Comparison of ENCODE assay signal across 27 cellular contexts in genomic region chr17:9403207-9403606, GRCh38.
"Had no signal": no experiment of that assay in that cellular context is flagged by ENCODE, and none has a peak within 500 bp of the region (broad histone marks: within the 10 kb centered on the region; RNA-seq: fewer than 3 reads in every experiment).

No MANE protein-coding gene starts in this region.

- H3K36me3 ChIP-seq: ascending aorta, breast epithelium, cardiac muscle cell, colonic mucosa, gastrocnemius medialis had no signal

- H3K4me3 Mint-ChIP-seq: activated CD4-positive, alpha-beta memory T cell treated with anti-CD3 and anti-CD28 coated beads, Interleukin-2, amount 10 ng/mL, durations not matched to agents 7 days and 5 days; activated CD4-positive, alpha-beta T cell treated with anti-CD3 and anti-CD28 coated beads, Interleukin-2, amount 10 ng/mL, durations not matched to agents 7 days and 5 days; activated naive CD4-positive, alpha-beta T cell treated with anti-CD3 and anti-CD28 coated beads, Interleukin-2, amount 10 ng/mL, durations not matched to agents 7 days and 5 days; activated naive CD8-positive, alpha-beta T cell treated with anti-CD3 and anti-CD28 coated beads, Interleukin-2, amount 10 ng/mL, durations not matched to agents 7 days and 5 days; activated T-cell treated with anti-CD3 and anti-CD28 coated beads, Interleukin-2, amount 50 U/mL, for 24 hours; activated T-cell treated with anti-CD3 and anti-CD28 coated beads, Interleukin-2, amount 50 U/mL, for 72 hours; brain; T-helper 1 cell treated with Interleukin-12 subunit alpha and Interleukin-12 subunit beta and Interleukin-4 antibody, amounts not matched to agents 30 μg/mL and 1 μg/mL, for 36 hours; WTC11 had no signal

- H3K27me3 ChIP-seq: ascending aorta, breast epithelium, cardiac muscle cell, colonic mucosa, gastrocnemius medialis, heart left ventricle had no signal

- FAIRE-seq: endometrium, TTC549 had no signal

- H3K4me1 Mint-ChIP-seq: activated CD4-positive, alpha-beta memory T cell treated with anti-CD3 and anti-CD28 coated beads, Interleukin-2, amount 10 ng/mL, durations not matched to agents 7 days and 5 days; activated CD4-positive, alpha-beta T cell treated with anti-CD3 and anti-CD28 coated beads, Interleukin-2, amount 10 ng/mL, durations not matched to agents 7 days and 5 days; activated naive CD4-positive, alpha-beta T cell treated with anti-CD3 and anti-CD28 coated beads, Interleukin-2, amount 10 ng/mL, durations not matched to agents 7 days and 5 days; activated naive CD8-positive, alpha-beta T cell treated with anti-CD3 and anti-CD28 coated beads, Interleukin-2, amount 10 ng/mL, durations not matched to agents 7 days and 5 days had no signal

- ATAC-seq: activated naive CD4-positive, alpha-beta T cell treated with anti-CD3 and anti-CD28 coated beads, Interleukin-2, amount 50 U/mL, for 72 hours; activated T-cell treated with anti-CD3 and anti-CD28 coated beads, Interleukin-2, amount 50 U/mL, for 72 hours; esophagus mucosa; gastrocnemius medialis; heart left ventricle had no signal

- H3K27ac Mint-ChIP-seq: activated CD4-positive, alpha-beta memory T cell treated with anti-CD3 and anti-CD28 coated beads, Interleukin-2, amount 10 ng/mL, durations not matched to agents 7 days and 5 days; activated CD4-positive, alpha-beta T cell treated with anti-CD3 and anti-CD28 coated beads, Interleukin-2, amount 10 ng/mL, durations not matched to agents 7 days and 5 days; activated naive CD4-positive, alpha-beta T cell treated with anti-CD3 and anti-CD28 coated beads, Interleukin-2, amount 10 ng/mL, durations not matched to agents 7 days and 5 days; activated naive CD4-positive, alpha-beta T cell treated with anti-CD3 and anti-CD28 coated beads, Interleukin-2, amount 50 U/mL, for 72 hours; activated naive CD8-positive, alpha-beta T cell treated with anti-CD3 and anti-CD28 coated beads, Interleukin-2, amount 10 ng/mL, durations not matched to agents 7 days and 5 days; activated T-cell treated with anti-CD3 and anti-CD28 coated beads, Interleukin-2, amount 50 U/mL, for 24 hours; activated T-cell treated with anti-CD3 and anti-CD28 coated beads, Interleukin-2, amount 50 U/mL, for 72 hours; brain; T-helper 1 cell treated with Interleukin-12 subunit alpha and Interleukin-12 subunit beta and Interleukin-4 antibody, amounts not matched to agents 30 μg/mL and 1 μg/mL, for 36 hours; WTC11 had no signal

- H3K27ac ChIP-seq: ascending aorta, breast epithelium, cardiac muscle cell, colonic mucosa, gastrocnemius medialis, heart left ventricle, VCaP had no signal

- H3K36me3 Mint-ChIP-seq: activated naive CD4-positive, alpha-beta T cell treated with anti-CD3 and anti-CD28 coated beads, Interleukin-2, amount 10 ng/mL, durations not matched to agents 7 days and 5 days; activated naive CD4-positive, alpha-beta T cell treated with anti-CD3 and anti-CD28 coated beads, Interleukin-2, amount 50 U/mL, for 72 hours; WTC11 had no signal

- H3K9me3 Mint-ChIP-seq: activated CD4-positive, alpha-beta memory T cell treated with anti-CD3 and anti-CD28 coated beads, Interleukin-2, amount 10 ng/mL, durations not matched to agents 7 days and 5 days; activated CD4-positive, alpha-beta T cell treated with anti-CD3 and anti-CD28 coated beads, Interleukin-2, amount 10 ng/mL, durations not matched to agents 7 days and 5 days; activated naive CD4-positive, alpha-beta T cell treated with anti-CD3 and anti-CD28 coated beads, Interleukin-2, amount 10 ng/mL, durations not matched to agents 7 days and 5 days; activated naive CD4-positive, alpha-beta T cell treated with anti-CD3 and anti-CD28 coated beads, Interleukin-2, amount 50 U/mL, for 72 hours; activated naive CD8-positive, alpha-beta T cell treated with anti-CD3 and anti-CD28 coated beads, Interleukin-2, amount 10 ng/mL, durations not matched to agents 7 days and 5 days; T-helper 1 cell treated with Interleukin-12 subunit alpha and Interleukin-12 subunit beta and Interleukin-4 antibody, amounts not matched to agents 30 μg/mL and 1 μg/mL, for 36 hours had no signal

- H3K27me3 Mint-ChIP-seq: activated CD4-positive, alpha-beta memory T cell treated with anti-CD3 and anti-CD28 coated beads, Interleukin-2, amount 10 ng/mL, durations not matched to agents 7 days and 5 days; activated CD4-positive, alpha-beta T cell treated with anti-CD3 and anti-CD28 coated beads, Interleukin-2, amount 10 ng/mL, durations not matched to agents 7 days and 5 days; activated naive CD4-positive, alpha-beta T cell treated with anti-CD3 and anti-CD28 coated beads, Interleukin-2, amount 10 ng/mL, durations not matched to agents 7 days and 5 days; activated naive CD8-positive, alpha-beta T cell treated with anti-CD3 and anti-CD28 coated beads, Interleukin-2, amount 10 ng/mL, durations not matched to agents 7 days and 5 days; activated T-cell treated with anti-CD3 and anti-CD28 coated beads, Interleukin-2, amount 50 U/mL, for 24 hours; brain had no signal

- H3K4me1 ChIP-seq: ascending aorta, breast epithelium, colonic mucosa had no signal

- H3K4me3 ChIP-seq: ascending aorta, breast epithelium, cardiac muscle cell, colonic mucosa, gastrocnemius medialis, heart left ventricle had no signal

- H3K9me3 ChIP-seq: ascending aorta, breast epithelium, colonic mucosa, gastrocnemius medialis, heart left ventricle had no signal

- DNase-seq: activated CD4-positive, alpha-beta T cell treated with anti-CD3 and anti-CD28 coated beads for 1 hour; activated CD8-positive, alpha-beta memory T cell treated with anti-CD3 and anti-CD28 coated beads, Interleukin-2, amount 50 U/mL, for 48 hours; activated gamma-delta T cell; activated naive CD4-positive, alpha-beta T cell; activated naive CD8-positive, alpha-beta T cell treated with anti-CD3 and anti-CD28 coated beads, Interleukin-2, amount 10 ng/mL, durations not matched to agents 7 days and 5 days; activated T-cell treated with anti-CD3 and anti-CD28 coated beads for 4 hours; cerebellar nuclear complex; effector CD8-positive, alpha-beta T cell; gastrocnemius medialis; heart left ventricle had no signal
